Comparison of ENCODE assay signal across 14 cellular contexts in the genomic region with DNA sequence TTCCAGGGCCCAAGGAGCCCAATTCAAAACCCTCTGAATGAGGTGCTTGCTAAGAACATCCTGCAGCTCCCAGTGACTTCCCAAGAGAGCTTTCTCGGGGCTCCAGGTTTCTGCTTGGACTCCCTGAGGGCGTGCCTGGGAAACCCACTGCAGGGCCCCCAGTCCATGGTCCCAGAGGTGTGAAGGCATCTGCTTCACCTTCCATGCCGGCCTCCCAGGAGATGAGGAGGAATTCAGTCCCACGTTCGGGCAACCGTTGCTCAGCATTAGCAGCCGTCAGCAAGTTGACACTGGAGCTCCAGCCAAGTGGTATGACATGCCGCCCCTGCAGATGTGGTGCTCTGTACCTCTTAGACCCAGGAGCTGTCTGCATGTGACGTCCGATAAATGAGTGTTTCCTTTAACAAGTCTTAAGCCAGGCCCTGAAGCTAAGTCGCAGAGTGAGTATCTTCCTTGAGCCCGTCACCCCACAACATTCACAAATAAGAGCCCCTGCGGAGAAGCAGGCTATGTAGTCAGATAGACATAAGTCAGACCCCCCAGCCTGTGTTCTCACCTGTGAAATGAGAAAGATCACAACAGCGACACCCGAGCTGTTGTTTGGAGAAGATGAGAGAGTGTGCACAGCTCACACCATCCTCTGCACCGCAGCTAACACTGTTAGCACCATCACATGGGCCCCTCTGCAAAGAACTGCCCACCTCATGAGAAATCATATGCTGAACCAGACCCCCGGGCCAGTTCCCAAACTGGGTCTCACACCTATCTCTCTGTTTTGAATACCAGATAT.
A peak's percentile ranks its signal among the peaks of the same experiment; 100 is the strongest.
DNase-seq lines count a peak whose midpoint lies in the region; ATAC-seq and TF ChIP-seq lines count a peak whose summit lies in the region.
"Had no signal": no experiment of that assay in that cellular context is flagged by ENCODE, and none has a peak within 500 bp of the region (broad histone marks: within the 10 kb centered on the region; RNA-seq: fewer than 3 reads in every experiment).

No MANE protein-coding gene starts in this region.

- H3K79me2 ChIP-seq in Karpas-422 (ENCODE audit: low read length), result no peaks in the 10 kb centered on the region

- H3K9me3 ChIP-seq in naive thymus-derived CD4-positive, alpha-beta T cell (ENCODE audit: control insufficient read depth in 2 of 3, low read length in 3 of 3), result no peaks in the 10 kb centered on the region
- no peaks in the 10 kb centered on the region for H3K9me3 ChIP-seq in Karpas-422 (ENCODE audit: low read length)

- no peaks in the 10 kb centered on the region for H3K9me2 ChIP-seq in Karpas-422 (replicated peaks; ENCODE audit: insufficient read depth, low read length)

- H3K27ac Mint-ChIP-seq in naive thymus-derived CD4-positive, alpha-beta T cell, result peak overlapping the region in 2 of 9 donors; percentile 26 to 78

- CTCF ChIA-PET in naive thymus-derived CD4-positive, alpha-beta T cell (lab: Charles Lee), result interaction anchor here (1.0 to 4.9 kb wide), 7 partner anchors 11 to 685 kb away, joined by 3 to 92 read pairs (median 4); no protein-coding TSS in a partner anchor

- H4K20me1 ChIP-seq in Karpas-422 (ENCODE audit: insufficient read depth, low read depth, low read length), result no peaks in the 10 kb centered on the region

- no peaks in the 10 kb centered on the region for H3K9me3 Mint-ChIP-seq in naive thymus-derived CD4-positive, alpha-beta T cell

- POLR2A ChIA-PET in naive thymus-derived CD4-positive, alpha-beta T cell (lab: Charles Lee), result interaction anchor here (0.9 to 2.2 kb wide), 3 partner anchors 9 to 15 kb away, joined by 3 to 7 read pairs (median 6); no protein-coding TSS in a partner anchor

- H3K9ac ChIP-seq in Karpas-422 (ENCODE audit: low read length), result no peak overlapping the region

- H3K4me1 Mint-ChIP-seq in naive thymus-derived CD4-positive, alpha-beta T cell, result peaks cover 27 to 56% (median 43%) of the 10 kb centered on the region in 7 donors

- H2AFZ ChIP-seq in Karpas-422 (ENCODE audit: low read length), result no peak overlapping the region

- intact Hi-C loops in naive thymus-derived CD4-positive, alpha-beta T cell (cut with micrococcal nuclease), result no loop called here

- ATAC-seq in GM19351 (IDR thresholded peaks at IDR 0.05; ENCODE audit: unreplicated experiment) (peak; percentile 14), HG03095 (IDR thresholded peaks at IDR 0.05; ENCODE audit: unreplicated experiment) (peak; percentile 9), foreskin keratinocyte (no peak)
- peak; percentile 42 for ATAC-seq in naive thymus-derived CD4-positive, alpha-beta T cell
- ATAC-seq: activated CD4-positive, CD25-positive, alpha-beta regulatory T cell treated with anti-CD3 and anti-CD28 coated beads, Interleukin-2, amount 50 U/mL, for 24 hours had no signal

- H3K36me3 Mint-ChIP-seq in naive thymus-derived CD4-positive, alpha-beta T cell, result no peaks in the 10 kb centered on the region

- H3K27me3 ChIP-seq in GM06990 (replicated peaks; ENCODE audit: control insufficient read depth, insufficient read depth, low read length), result no peaks in the 10 kb centered on the region
- no peaks in the 10 kb centered on the region for H3K27me3 ChIP-seq in naive thymus-derived CD4-positive, alpha-beta T cell (ENCODE audit: control insufficient read depth in 2 of 2, insufficient read depth in 2 of 2, low read length in 2 of 2)
- peaks cover 2% of the 10 kb centered on the region; the same call in 1 of the 2 replicates for H3K27me3 ChIP-seq in Karpas-422 (ENCODE audit: low read length)
- peaks cover 25% of the 10 kb centered on the region for H3K27me3 ChIP-seq in foreskin keratinocyte

- H3K27me3 Mint-ChIP-seq in naive thymus-derived CD4-positive, alpha-beta T cell, result no peaks in the 10 kb centered on the region

- H3K4me3 Mint-ChIP-seq in naive thymus-derived CD4-positive, alpha-beta T cell, result no peak overlapping the region

- H3K4me2 ChIP-seq in Karpas-422 (ENCODE audit: low read depth, low read length, poor library complexity, severe bottlenecking), result no peak overlapping the region

- H3K27ac ChIP-seq in naive thymus-derived CD4-positive, alpha-beta T cell (ENCODE audit: low read depth, low read length), result no peak overlapping the region
- H3K27ac ChIP-seq in Karpas-422 (ENCODE audit: low read length) (no peak overlapping the region), foreskin keratinocyte (no peak overlapping the region)

- peaks cover 5 to 46% of the 10 kb centered on the region in 2 donors for H3K4me1 ChIP-seq in naive thymus-derived CD4-positive, alpha-beta T cell (ENCODE audit: control insufficient read depth in 2 of 2, insufficient read depth in 2 of 2, low read length in 2 of 2)
- H3K4me1 ChIP-seq in Karpas-422 (ENCODE audit: low read length) (peaks cover 20% of the 10 kb centered on the region), foreskin keratinocyte (no peaks in the 10 kb centered on the region)

- DNase-seq in GM06990 (ENCODE audit: extremely low read depth, insufficient read length), result no peak
- no peak for DNase-seq in naive thymus-derived CD4-positive, alpha-beta T cell
- no peak for DNase-seq in Karpas-422
- DNase-seq in NCI-H2171 (lab: John Stamatoyannopoulos, UW), result no peak
- DNase-seq in foreskin keratinocyte, result no peak
- DNase-seq: activated T-cell treated with anti-CD3 and anti-CD28 coated beads for 4 hours, cerebellar nuclear complex, DMS153, foreskin fibroblast, KG1, NCI-H1417 treated with DMSO at 0.1 percent for 48 hours had no signal

- H3K4me3 ChIP-seq in GM06990 (replicated peaks; ENCODE audit: low read depth, low read length), result peak overlapping the region; percentile 15
- no peak overlapping the region for H3K4me3 ChIP-seq in naive thymus-derived CD4-positive, alpha-beta T cell (ENCODE audit: low read length)
- no peak overlapping the region for H3K4me3 ChIP-seq in Karpas-422 (ENCODE audit: low read length)

- TF ChIP-seq CTCF in GM06990 (IDR thresholded peaks at IDR 0.05; ENCODE audit: insufficient read depth, low read length, poor library complexity, severe bottlenecking), result no peak
- TF ChIP-seq CTCF in foreskin keratinocyte (conservative IDR thresholded peaks at IDR 0.05), result no peak

- H3K36me3 ChIP-seq in GM06990 (ENCODE audit: control insufficient read depth, insufficient read depth, low read length) (no peaks in the 10 kb centered on the region), Karpas-422 (ENCODE audit: insufficient read depth, low read length) (no peaks in the 10 kb centered on the region)
- H3K36me3 ChIP-seq in naive thymus-derived CD4-positive, alpha-beta T cell (ENCODE audit: control insufficient read depth in 2 of 3, insufficient read depth in 3 of 3, low read length in 3 of 3), result no peaks in the 10 kb centered on the region
